ENCODE assay signal across 1 cellular context in genomic region chr16:30874821-30875717, GRCh38.
TF ChIP-seq lines count a peak whose summit lies in the region.

No MANE protein-coding gene starts in this region.

TF ChIP-seq in HepG2, 621 proteins besides CTCF, POLR2A, EP300 and RAD21 (continued from another document and continues in another):
- TF ChIP-seq ZNF512B (CRISPR knock-in tag; IDR thresholded peaks at IDR 0.05; ENCODE audit: borderline replicate concordance): peak; percentile 97; the same call in 1 of the 2 replicates
- TF ChIP-seq KDM5A (IDR thresholded peaks at IDR 0.05; ENCODE audit: borderline replicate concordance, low read length): peak; percentile 84
- TF ChIP-seq ZGPAT (CRISPR knock-in tag; IDR thresholded peaks at IDR 0.05): peak; percentile 99
- TF ChIP-seq ELF1 (CRISPR knock-in tag; IDR thresholded peaks at IDR 0.05): peak; percentile 95
- TF ChIP-seq ZNF598 (CRISPR knock-in tag; IDR thresholded peaks at IDR 0.05; ENCODE audit: borderline replicate concordance): peak; percentile 96
- no peak for TF ChIP-seq ZNF432 (CRISPR knock-in tag; IDR thresholded peaks at IDR 0.05; ENCODE audit: borderline replicate concordance)
- peak; percentile 95; the same call in 1 of the 2 replicates for TF ChIP-seq MEIS1 (CRISPR knock-in tag; IDR thresholded peaks at IDR 0.05; ENCODE audit: borderline replicate concordance)
- TF ChIP-seq NKX3-1 (CRISPR knock-in tag; IDR thresholded peaks at IDR 0.05): peak; percentile 92
- TF ChIP-seq ETV5 (CRISPR knock-in tag; IDR thresholded peaks at IDR 0.05; ENCODE audit: borderline replicate concordance): peak; percentile 98
- peak; percentile 92 for TF ChIP-seq NFE2L1 (CRISPR knock-in tag; IDR thresholded peaks at IDR 0.05; ENCODE audit: borderline replicate concordance)
- peak; percentile 99 for TF ChIP-seq ZNF713 (CRISPR knock-in tag; IDR thresholded peaks at IDR 0.05)
- TF ChIP-seq ZNF362 (CRISPR knock-in tag; IDR thresholded peaks at IDR 0.05; ENCODE audit: borderline replicate concordance): peak; percentile 79
- peak; percentile 94 for TF ChIP-seq FOXK1 (CRISPR knock-in tag; IDR thresholded peaks at IDR 0.05; ENCODE audit: borderline replicate concordance, low read depth)
- TF ChIP-seq ZNF672 (CRISPR knock-in tag; IDR thresholded peaks at IDR 0.05): peak; percentile 82; the same call in 1 of the 2 replicates
- TF ChIP-seq ATF3 (CRISPR knock-in tag; IDR thresholded peaks at IDR 0.05): peak; percentile 80
- no peak for TF ChIP-seq SRSF9 (IDR thresholded peaks at IDR 0.05; ENCODE audit: borderline replicate concordance, insufficient read depth, low read depth, low read length, poor library complexity, severe bottlenecking)
- peak; percentile 43; the same call in 1 of the 2 replicates for TF ChIP-seq ZKSCAN5 (CRISPR knock-in tag; IDR thresholded peaks at IDR 0.05)
- TF ChIP-seq KAT7 (CRISPR knock-in tag; IDR thresholded peaks at IDR 0.05; ENCODE audit: borderline replicate concordance): peak; percentile 100
- TF ChIP-seq ZNF142 (CRISPR knock-in tag; IDR thresholded peaks at IDR 0.05): peak; percentile 93
- TF ChIP-seq GATAD2A (CRISPR knock-in tag; IDR thresholded peaks at IDR 0.05): peak; percentile 93
- peak; percentile 76 for TF ChIP-seq PAWR (CRISPR knock-in tag; IDR thresholded peaks at IDR 0.05; ENCODE audit: borderline replicate concordance)
- peak; percentile 94 for TF ChIP-seq ZNF18 (CRISPR knock-in tag; IDR thresholded peaks at IDR 0.05; ENCODE audit: insufficient replicate concordance)
- no peak; the same call in none of the 2 replicates for TF ChIP-seq RCOR2 (CRISPR knock-in tag; IDR thresholded peaks at IDR 0.05)
- peak; percentile 69; the same call in 1 of the 2 replicates for TF ChIP-seq SNAPC5 (CRISPR knock-in tag; IDR thresholded peaks at IDR 0.05; ENCODE audit: borderline replicate concordance)
- 0 out of 2 replicates have a peak, but pooled peaks have one; percentile 81 for TF ChIP-seq RFXANK (CRISPR knock-in tag; IDR thresholded peaks at IDR 0.05)
- no peak; the same call in 1 of the 2 replicates for TF ChIP-seq ZBTB10 (CRISPR knock-in tag; IDR thresholded peaks at IDR 0.05; ENCODE audit: borderline replicate concordance)
- TF ChIP-seq TGIF2 (CRISPR knock-in tag; IDR thresholded peaks at IDR 0.05): peak; percentile 90
- TF ChIP-seq FOXP1 (IDR thresholded peaks at IDR 0.05): no peak
- TF ChIP-seq FOXP1 (CRISPR knock-in tag; IDR thresholded peaks at IDR 0.05): peak; percentile 38; the same call in 1 of the 2 replicates
- TF ChIP-seq ZNF589 (CRISPR knock-in tag; conservative IDR thresholded peaks at IDR 0.05): peak; percentile 98
- TF ChIP-seq TBP (CRISPR knock-in tag; IDR thresholded peaks at IDR 0.05): peak; percentile 95
- 0 out of 2 replicates have a peak, but pooled peaks have one; percentile 6 for TF ChIP-seq ZNF660 (CRISPR knock-in tag; IDR thresholded peaks at IDR 0.05; ENCODE audit: borderline replicate concordance, low read depth)
- peak; percentile 94 for TF ChIP-seq TFDP1 (CRISPR knock-in tag; IDR thresholded peaks at IDR 0.05; ENCODE audit: borderline replicate concordance)
- TF ChIP-seq ZBTB1 (CRISPR knock-in tag; IDR thresholded peaks at IDR 0.05; ENCODE audit: borderline replicate concordance): no peak; the same call in 1 of the 2 replicates
- TF ChIP-seq NRL (CRISPR knock-in tag; IDR thresholded peaks at IDR 0.05; ENCODE audit: borderline replicate concordance): peak; percentile 99; the same call in 1 of the 2 replicates
- peak; percentile 71 for TF ChIP-seq ATF1 (CRISPR knock-in tag; IDR thresholded peaks at IDR 0.05)
- TF ChIP-seq USF2 (IDR thresholded peaks at IDR 0.05; ENCODE audit: low read depth, low read length): no peak
- TF ChIP-seq USF2 (CRISPR knock-in tag; IDR thresholded peaks at IDR 0.05; ENCODE audit: borderline replicate concordance): peak; percentile 67; the same call in 1 of the 2 replicates
- no peak for TF ChIP-seq ZNF773 (CRISPR knock-in tag; IDR thresholded peaks at IDR 0.05; ENCODE audit: borderline replicate concordance)
